ENCODE assay signal across 15 cellular contexts in the genomic region with DNA sequence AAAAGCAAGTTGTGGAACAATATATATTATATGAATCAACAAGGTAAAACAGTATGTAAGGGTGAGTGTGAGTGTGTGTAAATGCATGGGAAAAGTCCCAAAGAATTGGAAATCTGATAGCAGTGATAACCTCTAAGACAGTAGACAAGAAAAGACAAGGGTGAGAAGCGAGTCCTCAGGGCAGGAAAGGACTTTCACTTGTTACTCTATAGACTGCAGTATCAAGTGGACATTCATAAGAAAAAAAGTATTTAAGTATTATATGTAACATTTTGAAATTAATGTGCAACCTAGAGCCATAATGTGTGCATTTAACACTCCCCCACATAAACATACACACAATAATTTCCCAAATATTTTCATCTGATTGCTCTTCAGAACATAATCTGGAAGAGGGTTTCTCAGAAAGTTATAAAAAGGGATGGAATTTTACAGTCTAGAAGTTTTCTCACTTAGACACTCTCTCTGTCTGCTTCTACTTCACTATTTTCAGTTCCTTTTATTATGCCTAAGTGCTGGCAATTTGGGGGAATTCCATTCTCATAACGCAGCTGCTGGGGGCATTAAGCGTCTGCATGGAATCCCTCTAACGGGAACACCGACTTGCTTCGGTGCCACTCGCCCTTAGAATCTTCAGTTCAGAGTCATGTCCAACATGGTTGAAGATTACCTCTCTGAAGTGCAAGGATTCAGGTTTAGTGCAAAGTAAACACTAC. TPM values are rescaled to one million over a fixed set of nuclear protein-coding genes. Genes with fewer than 3 reads are reported as not detected.
DNase-seq lines count a peak whose midpoint lies in the region; ATAC-seq and TF ChIP-seq lines count a peak whose summit lies in the region.
"Had no signal": no experiment of that assay in that cellular context is flagged by ENCODE, and none has a peak within 500 bp of the region (broad histone marks: within the 10 kb centered on the region; RNA-seq: fewer than 3 reads in every experiment).

No MANE protein-coding gene starts in this region.

- peak; percentile 3 for DNase-seq in medulla oblongata (ENCODE audit: extremely low spot score)
- DNase-seq in CD4-positive, alpha-beta T cell = no peak
- DNase-seq in SIG-M5 treated with dmso at 0.1 percent for 504 hours (lab: John Stamatoyannopoulos, UW; ENCODE audit: unreplicated experiment) = no peak
- no peak for DNase-seq in MG63
- no peak for DNase-seq in activated CD4-positive, alpha-beta T cell treated with anti-CD3 and anti-CD28 coated beads, Interleukin-2, amount 10 ng/mL, durations not matched to agents 24 days and 14 days
- DNase-seq: HFFc6, mesenchymal stem cell, NCI-H2171, PC-9, spleen had no signal

- H3K27ac ChIP-seq in CD4-positive, alpha-beta T cell (ENCODE audit: low read depth, low read length) = no peak overlapping the region
- H3K27ac ChIP-seq: C4-2B, PC-9, spleen had no signal

- intact Hi-C loops in CD4-positive, alpha-beta T cell (cut with DNase I, micrococcal nuclease) = no loop called here
- intact Hi-C loops in activated CD4-positive, alpha-beta T cell treated with anti-CD3 and anti-CD28 coated beads, Interleukin-2, amount 10 ng/mL, durations not matched to agents 24 days and 14 days (cut with micrococcal nuclease) = no loop called here

- H3K4me3 ChIP-seq in MG63 = no peak overlapping the region
- H3K4me3 ChIP-seq: PC-9, spleen had no signal

- peak; percentile 65 for ATAC-seq in GM18499 (IDR thresholded peaks at IDR 0.05; ENCODE audit: insufficient read depth, unreplicated experiment)
- ATAC-seq in GM21381 (IDR thresholded peaks at IDR 0.05; ENCODE audit: unreplicated experiment) = peak; percentile 58
- ATAC-seq in HG03103 (IDR thresholded peaks at IDR 0.05; ENCODE audit: low read depth, unreplicated experiment) = peak; percentile 74
- ATAC-seq in CD4-positive, alpha-beta T cell (ENCODE audit: poor library complexity) = no peak

- no peaks in the 10 kb centered on the region for H3K4me1 Mint-ChIP-seq in CD4-positive, alpha-beta T cell (ENCODE audit: low read depth)
- H3K4me1 Mint-ChIP-seq in activated CD4-positive, alpha-beta T cell treated with anti-CD3 and anti-CD28 coated beads, Interleukin-2, amount 10 ng/mL, durations not matched to agents 24 days and 14 days = no peaks in the 10 kb centered on the region

- peaks cover 33% of the 10 kb centered on the region for H3K27me3 Mint-ChIP-seq in CD4-positive, alpha-beta T cell
- H3K27me3 Mint-ChIP-seq in activated CD4-positive, alpha-beta T cell treated with anti-CD3 and anti-CD28 coated beads, Interleukin-2, amount 10 ng/mL, durations not matched to agents 24 days and 14 days = no peaks in the 10 kb centered on the region

- no peak overlapping the region for H3K27ac Mint-ChIP-seq in CD4-positive, alpha-beta T cell
- H3K27ac Mint-ChIP-seq in activated CD4-positive, alpha-beta T cell treated with anti-CD3 and anti-CD28 coated beads, Interleukin-2, amount 10 ng/mL, durations not matched to agents 24 days and 14 days = no peak overlapping the region
- H3K27ac Mint-ChIP-seq: activated T-helper 2 cell treated with anti-CD3 and anti-CD28 coated beads, Interferon-gamma antibody, Interleukin-2, Interleukin-4, amounts not matched to agents 10 μg/mL and 5 μg/mL and 100 μg/mL, durations not matched to agents 14 hours and 24 hours and 36 hours; HFFc6 had no signal

- POLR2A ChIA-PET in CD4-positive, alpha-beta T cell (lab: Charles Lee) = no interaction called here

- H3K9me3 ChIP-seq in CD4-positive, alpha-beta T cell (ENCODE audit: control insufficient read depth, low read length) = no peaks in the 10 kb centered on the region
- no peaks in the 10 kb centered on the region for H3K9me3 ChIP-seq in MG63
- H3K9me3 ChIP-seq: spleen had no signal

- no peaks in the 10 kb centered on the region for H3K9me3 Mint-ChIP-seq in CD4-positive, alpha-beta T cell
- no peaks in the 10 kb centered on the region for H3K9me3 Mint-ChIP-seq in activated CD4-positive, alpha-beta T cell treated with anti-CD3 and anti-CD28 coated beads, Interleukin-2, amount 10 ng/mL, durations not matched to agents 24 days and 14 days
- H3K9me3 Mint-ChIP-seq: activated T-helper 2 cell treated with anti-CD3 and anti-CD28 coated beads, Interferon-gamma antibody, Interleukin-2, Interleukin-4, amounts not matched to agents 10 μg/mL and 5 μg/mL and 100 μg/mL, durations not matched to agents 14 hours and 24 hours and 36 hours; HFFc6 had no signal

- no peaks in the 10 kb centered on the region for H3K36me3 ChIP-seq in MG63
- H3K36me3 ChIP-seq: spleen had no signal

- CTCF ChIA-PET in CD4-positive, alpha-beta T cell (lab: Charles Lee) = no interaction called here

- no peak for TF ChIP-seq CTCF in CD4-positive, alpha-beta T cell (IDR thresholded peaks at IDR 0.05)

- H3K27me3 ChIP-seq in CD4-positive, alpha-beta T cell (ENCODE audit: control insufficient read depth, insufficient read depth, low read length) = no peaks in the 10 kb centered on the region
- no peaks in the 10 kb centered on the region; the same call in 1 of the 2 replicates for H3K27me3 ChIP-seq in MG63
- H3K27me3 ChIP-seq: spleen had no signal

- no peak overlapping the region for H3K4me3 Mint-ChIP-seq in CD4-positive, alpha-beta T cell
- H3K4me3 Mint-ChIP-seq in activated CD4-positive, alpha-beta T cell treated with anti-CD3 and anti-CD28 coated beads, Interleukin-2, amount 10 ng/mL, durations not matched to agents 24 days and 14 days = no peak overlapping the region
- H3K4me3 Mint-ChIP-seq: HFFc6 had no signal

- no peaks in the 10 kb centered on the region for H3K36me3 Mint-ChIP-seq in CD4-positive, alpha-beta T cell (ENCODE audit: low read depth)
- no peaks in the 10 kb centered on the region for H3K36me3 Mint-ChIP-seq in activated CD4-positive, alpha-beta T cell treated with anti-CD3 and anti-CD28 coated beads, Interleukin-2, amount 10 ng/mL, durations not matched to agents 24 days and 14 days (ENCODE audit: low read depth)

RNA-seq across cellular contexts. Expression of a gene that starts 50.0 kb away (rescaled TPM):
- 1 to 10 TPM; 4.9 to 6.5 TPM for total RNA-seq in CD4-positive, alpha-beta T cell
- total RNA-seq in MG63 (2014; rRNA removed; shearing (Covaris generic); ENCODE audit: low replicate concordance) = 4.3 and 13.6 TPM in 2 replicates
- total RNA-seq in activated CD4-positive, alpha-beta T cell treated with anti-CD3 and anti-CD28 coated beads, Interleukin-2, amount 10 ng/mL, durations not matched to agents 24 days and 14 days = 12.7 and 14.9 TPM in 2 replicates
